Comparison of ENCODE assay signal across 8 cellular contexts in genomic region chr5:58460727-58461286, GRCh38. TPM values are rescaled to one million over a fixed set of nuclear protein-coding genes. Genes with fewer than 3 reads are reported as not detected.
DNase-seq lines count a peak whose midpoint lies in the region; ATAC-seq and TF ChIP-seq lines count a peak whose summit lies in the region.

No MANE protein-coding gene starts in this region.

- H3K4me3 Mint-ChIP-seq in activated T-cell treated with anti-CD3 and anti-CD28 coated beads, Interleukin-2, amount 50 U/mL, for 72 hours, result peak overlapping the region; percentile 79 to 88

- peaks cover 15% of the 10 kb centered on the region for H3K27me3 Mint-ChIP-seq in activated T-cell treated with anti-CD3 and anti-CD28 coated beads, Interleukin-2, amount 50 U/mL, for 72 hours (ENCODE audit: low read depth)

- H3K9me3 Mint-ChIP-seq in activated T-cell treated with anti-CD3 and anti-CD28 coated beads, Interleukin-2, amount 50 U/mL, for 72 hours, result no peaks in the 10 kb centered on the region

- H3K27ac ChIP-seq in HUES6 (ENCODE audit: low read depth, low read length), result peak overlapping the region; percentile 27; the same call in 1 of the 2 replicates
- H3K27ac ChIP-seq in Panc1 (ENCODE audit: low read length), result peak overlapping the region; percentile 97
- peak overlapping the region; percentile 95 to 99 (median 96) for H3K27ac ChIP-seq in esophagus squamous epithelium
- peak overlapping the region; percentile 75 for H3K27ac ChIP-seq in muscle layer of duodenum (ENCODE audit: low read length)

- peak overlapping the region; percentile 66 for H3K27ac Mint-ChIP-seq in activated T-cell treated with anti-CD3 and anti-CD28 coated beads, Interleukin-2, amount 50 U/mL, for 72 hours

- BruUV-seq in Panc1 (replicated peaks; lab: Mats Ljungman, UMichigan), result no TSS peak

- H3K9me3 ChIP-seq in HUES6 (ENCODE audit: control insufficient read depth, insufficient read depth, low read depth, low read length), result no peaks in the 10 kb centered on the region
- no peaks in the 10 kb centered on the region for H3K9me3 ChIP-seq in Panc1 (ENCODE audit: control insufficient read depth, insufficient read depth, low read depth, low read length)
- no peaks in the 10 kb centered on the region for H3K9me3 ChIP-seq in esophagus squamous epithelium
- no peaks in the 10 kb centered on the region for H3K9me3 ChIP-seq in muscle layer of duodenum (ENCODE audit: control insufficient read depth in 1 of 2, low read length in 2 of 2)

- TF ChIP-seq POLR2A in esophagus squamous epithelium (IDR thresholded peaks at IDR 0.05), result no peak

- ATAC-seq in GM21515 (IDR thresholded peaks at IDR 0.05; ENCODE audit: unreplicated experiment) (peak; percentile 82), Panc1 (peak; percentile 72)
- peak; percentile 76 to 77 for ATAC-seq in activated T-cell treated with anti-CD3 and anti-CD28 coated beads, Interleukin-2, amount 50 U/mL, for 72 hours (replicated peaks in 1 of 2)

- 9 to 11% methylated on average over 14 to 17 of the region's 30 CpGs for WGBS in esophagus squamous epithelium, 2 donors

- H3K4me1 Mint-ChIP-seq in activated T-cell treated with anti-CD3 and anti-CD28 coated beads, Interleukin-2, amount 50 U/mL, for 72 hours (ENCODE audit: low read depth), result peaks cover 22% of the 10 kb centered on the region

- peaks cover 0 to 2% of the 10 kb centered on the region in 2 donors for H3K36me3 Mint-ChIP-seq in activated T-cell treated with anti-CD3 and anti-CD28 coated beads, Interleukin-2, amount 50 U/mL, for 72 hours (ENCODE audit: insufficient read depth in 2 of 2)

- H3K36me3 ChIP-seq in HUES6 (ENCODE audit: control insufficient read depth, insufficient read depth, low read length) (peaks cover 27% of the 10 kb centered on the region), Panc1 (ENCODE audit: control insufficient read depth, insufficient read depth, low read length) (peaks cover 31% of the 10 kb centered on the region), esophagus squamous epithelium (peaks cover 0 to 21% (median 3%) of the 10 kb centered on the region in 3 donors), muscle layer of duodenum (ENCODE audit: control insufficient read depth in 1 of 2, insufficient read depth in 2 of 2, low read length in 2 of 2) (peaks cover 7 to 10% of the 10 kb centered on the region in 2 donors)

- H3K27me3 ChIP-seq in HUES6 (ENCODE audit: control insufficient read depth, insufficient read depth, low read length), result peaks cover 11% of the 10 kb centered on the region
- H3K27me3 ChIP-seq in Panc1 (ENCODE audit: control insufficient read depth, insufficient read depth, low read length), result no peaks in the 10 kb centered on the region
- no peaks in the 10 kb centered on the region for H3K27me3 ChIP-seq in esophagus squamous epithelium
- H3K27me3 ChIP-seq in muscle layer of duodenum (ENCODE audit: low read depth, low read length), result no peaks in the 10 kb centered on the region

- peak overlapping the region; percentile 88 for H3K9ac ChIP-seq in HUES6 (ENCODE audit: low read length)

- in situ Hi-C loops in Panc1 (cut with HindIII; ENCODE audit: low pct_unique_long_range_greater_than_20kb, low sequenced_read_pairs), result loop anchor here (25.0 kb wide), 1 partner anchor 974 kb away; the partner anchor contains the start of gene ACTBL2

- DNase-seq in DMS 273 treated with DMSO at 0.1 percent for 48 hours (lab: John Stamatoyannopoulos, UW) (peak; percentile 35), Panc1 (ENCODE audit: low read depth, low spot score) (peak; percentile 72), esophagus squamous epithelium (lab: John Stamatoyannopoulos, UW) (peak; percentile 33)
- peak; percentile 89 to 91 for DNase-seq in activated T-cell treated with anti-CD3 and anti-CD28 coated beads, Interleukin-2, amount 50 U/mL, for 72 hours
- peak; percentile 78 to 83 for DNase-seq in stimulated activated CD8-positive, alpha-beta memory T cell treated with anti-CD3 and anti-CD28 coated beads, Interleukin-7, amount 100 ng/mL, for 4 hours (ENCODE audit: low read depth in 2 of 2)

- intact Hi-C loops in Panc1 (cut with micrococcal nuclease; ENCODE audit: unreplicated experiment) (loop anchor here (1.0 kb wide), 4 partner anchors 573 to 1163 kb away; no protein-coding TSS in a partner anchor), esophagus squamous epithelium (cut with DNase I) (loop anchor here (5.0 to 10.0 kb wide), 4 partner anchors 574 to 1159 kb away; no protein-coding TSS in a partner anchor)

- H3K4me3 ChIP-seq in HUES6 (ENCODE audit: low read depth, low read length), result peak overlapping the region; percentile 86
- peak overlapping the region; percentile 87 to 91 for H3K4me3 ChIP-seq in Panc1 (ENCODE audit: low read depth in 2 of 2, low read length in 2 of 2)
- peak overlapping the region; percentile 87 to 94 (median 90) for H3K4me3 ChIP-seq in esophagus squamous epithelium
- peak overlapping the region; percentile 87 to 91 for H3K4me3 ChIP-seq in muscle layer of duodenum (ENCODE audit: low read depth in 1 of 2, low read length in 2 of 2)

- POLR2A ChIA-PET in Panc1 (lab: Charles Lee), result no interaction called here

- TF ChIP-seq CTCF in Panc1 (IDR thresholded peaks at IDR 0.05), result peak; percentile 84
- peak; percentile 57 to 90 (median 78) for TF ChIP-seq CTCF in esophagus squamous epithelium (IDR thresholded peaks at IDR 0.05)

- CTCF ChIA-PET in Panc1 (lab: Charles Lee), result interaction anchor here (0.6 to 2.2 kb wide), 7 partner anchors 85 to 1180 kb away, joined by 3 to 10 read pairs (median 5); no protein-coding TSS in a partner anchor

- H3K4me1 ChIP-seq in HUES6 (ENCODE audit: control insufficient read depth, insufficient read depth, low read length), result peaks cover 19% of the 10 kb centered on the region
- H3K4me1 ChIP-seq in Panc1 (ENCODE audit: control insufficient read depth, insufficient read depth, low read length), result peaks cover 24% of the 10 kb centered on the region
- peaks cover 3 to 49% (median 10%) of the 10 kb centered on the region in 3 donors for H3K4me1 ChIP-seq in esophagus squamous epithelium
- peaks cover 4 to 9% of the 10 kb centered on the region in 2 donors for H3K4me1 ChIP-seq in muscle layer of duodenum (ENCODE audit: control insufficient read depth in 1 of 2, insufficient read depth in 2 of 2, low read length in 2 of 2)

RNA-seq across cellular contexts. Expression of gene PLK2, which starts 0.9 kb away (rescaled TPM):
- total RNA-seq in Panc1 (2021; ENCODE audit: unreplicated experiment) (258 TPM), esophagus squamous epithelium (100 to 1,000 TPM; 117 to 227 (median 151) TPM)
- polyA plus RNA-seq in Panc1 (2012; ENCODE audit: insufficient read length), result 326 TPM
- 10 to 100 TPM in 1 of 2 donors, 1 to 10 TPM in 1; 8.3 to 12.8 TPM for total RNA-seq in activated T-cell treated with anti-CD3 and anti-CD28 coated beads, Interleukin-2, amount 50 U/mL, for 72 hours

RNA-seq across cellular contexts. Expression of gene GAPT, which starts 30.4 kb away (rescaled TPM):
- total RNA-seq in Panc1 (2021; ENCODE audit: unreplicated experiment) (not detected), esophagus squamous epithelium (1 to 10 TPM in 1 of 4 donors, under 1 TPM in 2, not detected in 1; 0.09 to 2.9 (median 0.18) TPM)
- polyA plus RNA-seq in Panc1 (2012; ENCODE audit: insufficient read length), result not detected
- not detected for total RNA-seq in activated T-cell treated with anti-CD3 and anti-CD28 coated beads, Interleukin-2, amount 50 U/mL, for 72 hours

Comparison
In these comparisons a context has a peak if more than half of its experiments do, and no peak if none do; other contexts are left out.
1. Peak in every context shown above with its lines: DNase-seq, ATAC-seq, H3K4me3 ChIP-seq and H3K27ac ChIP-seq.
2. DNase-seq: peak in every context shown above with its lines; median percentile 90 in activated T-cell treated with anti-CD3 and anti-CD28 coated beads, Interleukin-2, amount 50 U/mL, for 72 hours; 80 in stimulated activated CD8-positive, alpha-beta memory T cell treated with anti-CD3 and anti-CD28 coated beads, Interleukin-7, amount 100 ng/mL, for 4 hours; 72 in Panc1; 35 in DMS 273 treated with DMSO at 0.1 percent for 48 hours; 33 in esophagus squamous epithelium.
3. H3K27ac ChIP-seq: peak in every context shown above with its lines; median percentile 97 in Panc1; 96 in esophagus squamous epithelium; 75 in muscle layer of duodenum; 27 in HUES6.
4. RNA of gene PLK2, which starts 0.9 kb away (total RNA-seq): 258 TPM in Panc1 (single experiment) and 117 to 227 TPM in esophagus squamous epithelium; 8.3 to 12.8 TPM in activated T-cell treated with anti-CD3 and anti-CD28 coated beads, Interleukin-2, amount 50 U/mL, for 72 hours; every median in the first group is over 4 times any median in the second.